12 cellular contexts compared by ENCODE assay signal in genomic region chr2:16861154-16861929, GRCh38.
DNase-seq lines count a peak whose midpoint lies in the region; ATAC-seq and TF ChIP-seq lines count a peak whose summit lies in the region.
"Had no signal": no experiment of that assay in that cellular context is flagged by ENCODE, and none has a peak within 500 bp of the region (broad histone marks: within the 10 kb centered on the region; RNA-seq: fewer than 3 reads in every experiment).

No MANE protein-coding gene starts in this region.

- 59% methylated on average over 3 of the region's 3 CpGs for WGBS in prostate gland

- intact Hi-C loops in sciatic nerve (cut with DNase I) (no loop called here), prostate gland (cut with DNase I) (no loop called here)

- DNase-seq in LHCN-M2 (ENCODE audit: low read depth) (peak; percentile 56), SJCRH30 (peak; percentile 34 to 60), epithelial cell of prostate (ENCODE audit: low read depth, low spot score) (peak; percentile 39), sciatic nerve (ENCODE audit: low spot score) (no peak), prostate gland (ENCODE audit: low spot score) (no peak)
- DNase-seq: activated naive CD8-positive, alpha-beta T cell treated with anti-CD3 and anti-CD28 coated beads for 36 hours; left colon; NCI-H2081 treated with DMSO at 0.1 percent for 48 hours had no signal

- TF ChIP-seq POLR2A in prostate gland (IDR thresholded peaks at IDR 0.05): no peak

- H3K4me1 ChIP-seq in SJCRH30 (0 out of 2 replicates have a peak, but pooled peaks cover 6% of the 10 kb centered on the region), prostate gland (replicated peaks) (no peaks in the 10 kb centered on the region)
- H3K4me1 ChIP-seq: gastroesophageal sphincter had no signal

- ATAC-seq in sciatic nerve (peak; percentile 86), HG03571 (IDR thresholded peaks at IDR 0.05; ENCODE audit: unreplicated experiment) (no peak), GM21619 (IDR thresholded peaks at IDR 0.05; ENCODE audit: unreplicated experiment) (no peak)
- ATAC-seq: gastroesophageal sphincter; left colon; natural killer cell treated with Interleukin-12 subunit alpha and Interleukin-12 subunit beta and Interleukin-15 and Interleukin-18, amount 100 ng/mL, for 72 hours had no signal

- H3K27me3 ChIP-seq in SJCRH30: no peaks in the 10 kb centered on the region
- no peaks in the 10 kb centered on the region for H3K27me3 ChIP-seq in prostate gland (replicated peaks; ENCODE audit: insufficient read depth)
- H3K27me3 ChIP-seq: gastroesophageal sphincter had no signal

- H3K4me3 ChIP-seq in SJCRH30: no peak overlapping the region
- H3K4me3 ChIP-seq in prostate gland: no peak overlapping the region
- H3K4me3 ChIP-seq: gastroesophageal sphincter had no signal

- H3K36me3 ChIP-seq in SJCRH30 (no peaks in the 10 kb centered on the region), prostate gland (no peaks in the 10 kb centered on the region)
- H3K36me3 ChIP-seq: gastroesophageal sphincter had no signal

- no peak for TF ChIP-seq CTCF in prostate gland (IDR thresholded peaks at IDR 0.05)

- H3K27ac ChIP-seq in SJCRH30 (peak overlapping the region; percentile 22), epithelial cell of prostate (no peak overlapping the region), prostate gland (no peak overlapping the region)
- H3K27ac ChIP-seq: gastroesophageal sphincter had no signal

- H3K9me3 ChIP-seq in SJCRH30 (replicated peaks) (no peaks in the 10 kb centered on the region), prostate gland (no peaks in the 10 kb centered on the region)
- H3K9me3 ChIP-seq: gastroesophageal sphincter had no signal

Comparison
In these comparisons a context has a peak if more than half of its experiments do, and no peak if none do; other contexts are left out.
1. DNase-seq: peak in LHCN-M2 (single experiment), SJCRH30 (2 of 2) and epithelial cell of prostate (single experiment); none in sciatic nerve (single experiment) and prostate gland (single experiment).